Comparison of ENCODE assay signal across 8 cellular contexts in genomic region chr17:28385037-28385797, GRCh38. TPM values are rescaled to one million over a fixed set of nuclear protein-coding genes. Genes with fewer than 3 reads are reported as not detected.
DNase-seq lines count a peak whose midpoint lies in the region; ATAC-seq and TF ChIP-seq lines count a peak whose summit lies in the region.

No MANE protein-coding gene starts in this region.

- H3K4me1 ChIP-seq in gastroesophageal sphincter (no peaks in the 10 kb centered on the region), skeletal muscle tissue (ENCODE audit: control insufficient read depth in 3 of 3, insufficient read depth in 3 of 3, low read length in 3 of 3) (peaks cover 4 to 9% (median 6%) of the 10 kb centered on the region in 3 donors)

- no peaks in the 10 kb centered on the region for H3K9me3 ChIP-seq in gastroesophageal sphincter
- H3K9me3 ChIP-seq in skeletal muscle tissue (ENCODE audit: control insufficient read depth in 3 of 3, low read length in 3 of 3): no peaks in the 10 kb centered on the region

- ATAC-seq in GM19397 (IDR thresholded peaks at IDR 0.05; ENCODE audit: unreplicated experiment) (peak; percentile 12), gastroesophageal sphincter (no peak), GM18505 (IDR thresholded peaks at IDR 0.05; ENCODE audit: unreplicated experiment) (no peak), GM21786 (IDR thresholded peaks at IDR 0.05; ENCODE audit: unreplicated experiment) (no peak), GM21447 (IDR thresholded peaks at IDR 0.05; ENCODE audit: unreplicated experiment) (no peak)

- no peaks in the 10 kb centered on the region for H3K9me3 Mint-ChIP-seq in osteocyte (ENCODE audit: unreplicated experiment)

- H3K27me3 Mint-ChIP-seq in osteocyte (ENCODE audit: unreplicated experiment): no peaks in the 10 kb centered on the region

- H3K27ac ChIP-seq in gastroesophageal sphincter (no peak overlapping the region), skeletal muscle tissue (ENCODE audit: low read depth, low read length) (no peak overlapping the region)

- peak overlapping the region in 1 of 3 donors; percentile 57 for H3K9ac ChIP-seq in skeletal muscle tissue (ENCODE audit: low read depth in 1 of 3, low read length in 3 of 3)

- TF ChIP-seq CTCF in gastroesophageal sphincter (IDR thresholded peaks at IDR 0.05) (no peak), osteocyte (IDR thresholded peaks at IDR 0.05) (no peak)

- H3K36me3 ChIP-seq in gastroesophageal sphincter (peaks cover 0 to 89% of the 10 kb centered on the region in 2 donors), skeletal muscle tissue (ENCODE audit: control insufficient read depth in 3 of 3, insufficient read depth in 3 of 3, low read length in 3 of 3) (peaks cover 2 to 18% (median 13%) of the 10 kb centered on the region in 3 donors)

- H3K36me3 Mint-ChIP-seq in osteocyte (ENCODE audit: unreplicated experiment): peaks cover 31% of the 10 kb centered on the region

- TF ChIP-seq EP300 in gastroesophageal sphincter (IDR thresholded peaks at IDR 0.05): no peak

- H3K27me3 ChIP-seq in gastroesophageal sphincter (no peaks in the 10 kb centered on the region), skeletal muscle tissue (ENCODE audit: control insufficient read depth in 3 of 3, insufficient read depth in 3 of 3, low read length in 3 of 3) (peaks cover 7 to 10% (median 9%) of the 10 kb centered on the region in 3 donors)

- H3K4me1 Mint-ChIP-seq in osteocyte (ENCODE audit: unreplicated experiment): peaks cover 3% of the 10 kb centered on the region

- DNase-seq in NCI-H146 treated with DMSO at 0.1 percent for 48 hours (lab: John Stamatoyannopoulos, UW; ENCODE audit: unreplicated experiment): peak; percentile 47
- no peak for DNase-seq in osteocyte (ENCODE audit: extremely low spot score, unreplicated experiment)

- H3K4me3 ChIP-seq in gastroesophageal sphincter (peak overlapping the region; percentile 4 to 39), skeletal muscle tissue (ENCODE audit: low read length in 3 of 3) (peak overlapping the region; percentile 54 to 74 (median 59))

- TF ChIP-seq POLR2A in gastroesophageal sphincter (IDR thresholded peaks at IDR 0.05): no peak
- no peak for TF ChIP-seq POLR2A in GM18505 (IDR thresholded peaks at IDR 0.05; ENCODE audit: borderline replicate concordance, extremely low read depth, insufficient read depth, insufficient read length)

- H3K27ac Mint-ChIP-seq in osteocyte (ENCODE audit: unreplicated experiment): no peak overlapping the region

- WGBS in gastroesophageal sphincter (ENCODE audit: low coverage in 1 of 2), 2 donors: 89% methylated on average over 4 of the region's 37 CpGs; no CpG with 5 or more reads in 1 of the 2 donors

- H3K4me3 Mint-ChIP-seq in osteocyte (ENCODE audit: unreplicated experiment): no peak overlapping the region

RNA-seq across cellular contexts. Expression of gene SARM1, which starts 13.7 kb away (rescaled TPM):
- 10 to 100 TPM in 3 of 4 donors, 1 to 10 TPM in 1; 9.0 to 26.2 (median 20.6) TPM for total RNA-seq in gastroesophageal sphincter
- total RNA-seq in skeletal muscle tissue: 5.7 TPM
- 27.8 and 31.7 TPM in 2 replicates for total RNA-seq in osteocyte

RNA-seq across cellular contexts. Expression of gene VTN, which starts 15.1 kb away (rescaled TPM):
- total RNA-seq in gastroesophageal sphincter (under 1 TPM in 3 of 4 donors, not detected in 1; 0.27 to 0.47 (median 0.27) TPM), skeletal muscle tissue (0.52 TPM), osteocyte (0.70 and 0.97 TPM in 2 replicates)

RNA-seq across cellular contexts. Expression of gene SEBOX, which starts 20.2 kb away (rescaled TPM):
- total RNA-seq in gastroesophageal sphincter (not detected), skeletal muscle tissue (not detected), osteocyte (not detected in 2 replicates)

RNA-seq across cellular contexts. Expression of gene SLC46A1, which starts 20.8 kb away (rescaled TPM):
- total RNA-seq in gastroesophageal sphincter (1 to 10 TPM; 7.9 to 9.7 (median 8.4) TPM), skeletal muscle tissue (4.7 TPM), osteocyte (5.5 and 5.9 TPM in 2 replicates)

RNA-seq across cellular contexts. Expression of gene POLDIP2, which starts 27.9 kb away (rescaled TPM):
- total RNA-seq in gastroesophageal sphincter (100 to 1,000 TPM in 1 of 4 donors, 10 to 100 TPM in 3; 71.1 to 108 (median 77.8) TPM), skeletal muscle tissue (44.4 TPM), osteocyte (79.8 and 80.2 TPM in 2 replicates)
